In the genomic region with DNA sequence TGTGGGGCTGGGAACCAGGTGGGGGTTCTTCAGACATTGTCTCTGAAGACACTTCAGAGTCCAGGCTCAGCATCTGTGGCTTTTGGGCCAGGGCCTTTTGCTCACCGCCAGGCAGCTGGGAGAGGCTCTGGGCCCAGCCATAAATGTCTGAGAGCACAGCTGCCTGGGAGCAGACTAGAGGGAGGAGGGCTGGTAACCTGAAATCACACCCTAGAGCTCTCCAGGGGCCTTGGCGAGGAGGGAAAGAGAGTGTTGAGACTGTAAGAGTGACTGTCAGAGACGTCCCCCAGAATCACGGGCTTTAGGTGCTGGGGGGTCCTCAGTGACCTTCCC, we compare ENCODE assay signal across 8 cellular contexts. TPM values are rescaled to one million over a fixed set of nuclear protein-coding genes. Genes with fewer than 3 reads are reported as not detected.
DNase-seq lines count a peak whose midpoint lies in the region; ATAC-seq and TF ChIP-seq lines count a peak whose summit lies in the region.

No MANE protein-coding gene starts in this region.

- H3K79me2 ChIP-seq in Loucy (ENCODE audit: insufficient read depth, low read length): peaks cover 75% of the 10 kb centered on the region

- H3K4me1 Mint-ChIP-seq in CD8-positive, alpha-beta T cell (ENCODE audit: low read depth): peaks cover 50% of the 10 kb centered on the region
- peaks cover 34% of the 10 kb centered on the region for H3K4me1 Mint-ChIP-seq in nephron progenitor cell

- H3K9ac ChIP-seq in Loucy (ENCODE audit: low read depth, low read length, poor library complexity, severe bottlenecking): peak overlapping the region; percentile 92

- peaks cover 32% of the 10 kb centered on the region for H4K20me1 ChIP-seq in Loucy (ENCODE audit: insufficient read depth, low read length, poor library complexity, severe bottlenecking)

- H3K9me3 ChIP-seq in CD8-positive, alpha-beta T cell (ENCODE audit: low read length): no peaks in the 10 kb centered on the region
- H3K9me3 ChIP-seq in Loucy (ENCODE audit: insufficient read depth, low read depth, low read length): no peaks in the 10 kb centered on the region

- no peaks in the 10 kb centered on the region for H3K27me3 ChIP-seq in CD8-positive, alpha-beta T cell (ENCODE audit: insufficient read depth, low read length)
- H3K27me3 ChIP-seq in Loucy (ENCODE audit: insufficient read depth, low read length, poor library complexity, severe bottlenecking): no peaks in the 10 kb centered on the region
- H3K27me3 ChIP-seq in H7 (ENCODE audit: control insufficient read depth, insufficient read depth, low read length): peaks cover 5% of the 10 kb centered on the region

- peak overlapping the region; percentile 96 for H3K4me2 ChIP-seq in Loucy (ENCODE audit: low read depth, low read length, poor library complexity, severe bottlenecking)

- ATAC-seq in CD8-positive, alpha-beta T cell: no peak
- no peak for ATAC-seq in HG03354 (IDR thresholded peaks at IDR 0.05; ENCODE audit: poor library complexity, severe bottlenecking, unreplicated experiment)

- H3K36me3 ChIP-seq in CD8-positive, alpha-beta T cell (ENCODE audit: insufficient read depth, low read length): peaks cover 16% of the 10 kb centered on the region
- H3K36me3 ChIP-seq in Loucy (ENCODE audit: insufficient read depth, low read length): peaks cover 10% of the 10 kb centered on the region; the same call in 1 of the 2 replicates
- H3K36me3 ChIP-seq in H7 (replicated peaks; ENCODE audit: control insufficient read depth, insufficient read depth, low read length): peaks cover 3% of the 10 kb centered on the region

- CTCF ChIA-PET in CD8-positive, alpha-beta T cell (lab: Charles Lee): interaction anchor here (1.0 to 1.8 kb wide), 5 partner anchors 17 to 54 kb away, joined by 3 to 9 read pairs (median 5); partner anchors contain the start of gene TUBGCP6

- H2AFZ ChIP-seq in Loucy (ENCODE audit: low read length): no peak overlapping the region

- H3K4me3 Mint-ChIP-seq in CD8-positive, alpha-beta T cell: peak overlapping the region; percentile 80
- H3K4me3 Mint-ChIP-seq in nephron progenitor cell: no peak overlapping the region

- H3K27me3 Mint-ChIP-seq in CD8-positive, alpha-beta T cell (ENCODE audit: low read depth): peaks cover 2% of the 10 kb centered on the region
- H3K27me3 Mint-ChIP-seq in nephron progenitor cell (ENCODE audit: low read depth, poor library complexity): no peaks in the 10 kb centered on the region

- intact Hi-C loops in CD8-positive, alpha-beta T cell (cut with DNase I, micrococcal nuclease): loop anchor here (1.0 to 10.0 kb wide), 11 partner anchors 10 to 393 kb away; partner anchors contain the start of genes CHKB (in 1 of the 2), HDAC10 (in 1 of the 2), PIM3 (in 1 of the 2) and SCO2 (in 1 of the 2)

- no peaks in the 10 kb centered on the region for H3K9me3 Mint-ChIP-seq in CD8-positive, alpha-beta T cell
- H3K9me3 Mint-ChIP-seq in nephron progenitor cell: no peaks in the 10 kb centered on the region

- TF ChIP-seq CTCF in CD8-positive, alpha-beta T cell (IDR thresholded peaks at IDR 0.05): no peak
- TF ChIP-seq CTCF in Loucy (conservative IDR thresholded peaks at IDR 0.05; ENCODE audit: low read length): no peak
- no peak for TF ChIP-seq CTCF in choroid plexus epithelial cell (conservative IDR thresholded peaks at IDR 0.05; ENCODE audit: low read depth, low read length)
- no peak for TF ChIP-seq CTCF in nephron progenitor cell (IDR thresholded peaks at IDR 0.05)
- no peak for TF ChIP-seq CTCF in GM20000 (IDR thresholded peaks at IDR 0.05; ENCODE audit: extremely low read depth, missing control alignments)

- peak overlapping the region; percentile 95 for H3K27ac Mint-ChIP-seq in CD8-positive, alpha-beta T cell
- H3K27ac Mint-ChIP-seq in nephron progenitor cell: peak overlapping the region; percentile 36

- no peaks in the 10 kb centered on the region for H3K9me2 ChIP-seq in Loucy (replicated peaks; ENCODE audit: low read depth, low read length)

- peaks cover 6% of the 10 kb centered on the region for H3K36me3 Mint-ChIP-seq in CD8-positive, alpha-beta T cell
- H3K36me3 Mint-ChIP-seq in nephron progenitor cell (ENCODE audit: low read depth): peaks cover 5% of the 10 kb centered on the region

- peaks cover 67% of the 10 kb centered on the region for H3K4me1 ChIP-seq in CD8-positive, alpha-beta T cell (ENCODE audit: insufficient read depth, low read length)
- H3K4me1 ChIP-seq in Loucy (ENCODE audit: insufficient read depth, low read length, poor library complexity, severe bottlenecking): peaks cover 52% of the 10 kb centered on the region

- peak overlapping the region; percentile 94 for H3K4me3 ChIP-seq in CD8-positive, alpha-beta T cell (ENCODE audit: low read depth, low read length)
- peak overlapping the region; percentile 94 for H3K4me3 ChIP-seq in Loucy (ENCODE audit: low read length, poor library complexity, severe bottlenecking)
- H3K4me3 ChIP-seq in choroid plexus epithelial cell (ENCODE audit: low read depth, low read length): peak overlapping the region; percentile 57
- no peak overlapping the region for H3K4me3 ChIP-seq in H7 (ENCODE audit: insufficient read depth, low read depth, low read length)

- DNase-seq in CD8-positive, alpha-beta T cell: peak in 1 of 7 experiments; percentile 41
- DNase-seq in choroid plexus epithelial cell (ENCODE audit: low read depth): peak; percentile 41
- no peak for DNase-seq in nephron progenitor cell
- no peak for DNase-seq in GM20000 (ENCODE audit: low spot score)
- DNase-seq in H7: no peak
- DNase-seq in superior temporal gyrus (ENCODE audit: extremely low spot score): no peak

- POLR2A ChIA-PET in CD8-positive, alpha-beta T cell (lab: Charles Lee): interaction anchor here (0.6 to 2.4 kb wide), 6 partner anchors 12 to 431 kb away, joined by 3 to 10 read pairs (median 6); partner anchors contain the start of genes HDAC10 and TUBGCP6

- H3K27ac ChIP-seq in CD8-positive, alpha-beta T cell (ENCODE audit: low read depth, low read length): peak overlapping the region; percentile 99

- H3F3A ChIP-seq in Loucy (ENCODE audit: low read depth): peaks cover 13% of the 10 kb centered on the region; the same call in 1 of the 2 replicates

RNA-seq across cellular contexts. Expression of gene TRABD, which starts 4.1 kb away (rescaled TPM):
- 100 to 1,000 TPM; 178 to 187 TPM for total RNA-seq in CD8-positive, alpha-beta T cell
- 83.1 and 84.6 TPM in 2 replicates for total RNA-seq in H7 (2014; rRNA removed; shearing (Covaris generic))

RNA-seq across cellular contexts. Expression of gene SELENOO, which starts 11.0 kb away (rescaled TPM):
- total RNA-seq in CD8-positive, alpha-beta T cell: 10 to 100 TPM; 32.7 to 34.6 TPM
- total RNA-seq in H7 (2014; rRNA removed; shearing (Covaris generic)): 27.8 and 29.9 TPM in 2 replicates

RNA-seq across cellular contexts. Expression of gene PANX2, which starts 19.3 kb away (rescaled TPM):
- under 1 TPM in 1 of 2 experiments, not detected in 1; 0.16 TPM for total RNA-seq in CD8-positive, alpha-beta T cell
- total RNA-seq in H7 (2014; rRNA removed; shearing (Covaris generic)): 2.2 and 2.6 TPM in 2 replicates

RNA-seq across cellular contexts. Expression of gene TUBGCP6, which starts 55.0 kb away (rescaled TPM):
- total RNA-seq in CD8-positive, alpha-beta T cell: 100 to 1,000 TPM; 121 to 122 TPM
- total RNA-seq in H7 (2014; rRNA removed; shearing (Covaris generic)): 24.0 and 31.6 TPM in 2 replicates
